ENCODE assay signal across 21 cellular contexts in genomic region chr4:62495039-62495438, GRCh38.
A peak's percentile ranks its signal among the peaks of the same experiment; 100 is the strongest.
DNase-seq lines count a peak whose midpoint lies in the region; ATAC-seq lines count a peak whose summit lies in the region.
"Had no signal": no experiment of that assay in that cellular context is flagged by ENCODE, and none has a peak within 500 bp of the region (broad histone marks: within the 10 kb centered on the region; RNA-seq: fewer than 3 reads in every experiment).

No MANE protein-coding gene starts in this region.

- H3K27ac Mint-ChIP-seq in stimulated activated naive CD8-positive, alpha-beta T cell treated with anti-CD3 and anti-CD28 coated beads, Interleukin-15, amount 100 ng/mL, for 72 hours, result no peak overlapping the region
- H3K27ac Mint-ChIP-seq: CD14-positive monocyte, HFFc6 had no signal

- H3K4me1 Mint-ChIP-seq in stimulated activated naive CD8-positive, alpha-beta T cell treated with anti-CD3 and anti-CD28 coated beads, Interleukin-15, amount 100 ng/mL, for 72 hours, result no peaks in the 10 kb centered on the region
- H3K4me1 Mint-ChIP-seq: CD14-positive monocyte had no signal

- no peak for ATAC-seq in HG03378 (IDR thresholded peaks at IDR 0.05; ENCODE audit: unreplicated experiment)
- ATAC-seq in stimulated activated naive CD8-positive, alpha-beta T cell treated with anti-CD3 and anti-CD28 coated beads, Interleukin-15, amount 100 ng/mL, for 72 hours, result no peak
- ATAC-seq: HepG2 had no signal

- H3K4me3 Mint-ChIP-seq in stimulated activated naive CD8-positive, alpha-beta T cell treated with anti-CD3 and anti-CD28 coated beads, Interleukin-15, amount 100 ng/mL, for 72 hours, result no peak overlapping the region
- H3K4me3 Mint-ChIP-seq: CD14-positive monocyte, HFFc6 had no signal

- no peaks in the 10 kb centered on the region for H3K27me3 Mint-ChIP-seq in stimulated activated naive CD8-positive, alpha-beta T cell treated with anti-CD3 and anti-CD28 coated beads, Interleukin-15, amount 100 ng/mL, for 72 hours

- peaks cover 14 to 16% of the 10 kb centered on the region in 2 donors for H3K9me3 Mint-ChIP-seq in stimulated activated naive CD8-positive, alpha-beta T cell treated with anti-CD3 and anti-CD28 coated beads, Interleukin-15, amount 100 ng/mL, for 72 hours

- DNase-seq in DMS53 (lab: John Stamatoyannopoulos, UW) (peak; percentile 5), DMS53 treated with DMSO at 0.1 percent for 48 hours (lab: John Stamatoyannopoulos, UW; ENCODE audit: unreplicated experiment) (no peak), HK-2 (ENCODE audit: unreplicated experiment) (peak; percentile 37), SK-N-DZ (ENCODE audit: low spot score) (peak; percentile 4), kidney tubule cell (ENCODE audit: low spot score) (peak; percentile 40), GM03348 (ENCODE audit: low spot score) (no peak)
- no peak for DNase-seq in stimulated activated naive CD8-positive, alpha-beta T cell treated with anti-CD3 and anti-CD28 coated beads, Interleukin-15, amount 100 ng/mL, for 72 hours
- DNase-seq: DMS 273 treated with DMSO at 0.1 percent for 48 hours, H7, HFFc6, KBM-7, NCI-H1105 treated with DMSO at 0.1 percent for 48 hours, NCI-H1694, NCI-H2107, NCI-H510A treated with DMSO at 0.1 percent for 48 hours, NCI-H774, OCI-M1, SIG-M5 had no signal

Comparison
In these comparisons a context has a peak if more than half of its experiments do, and no peak if none do; other contexts are left out.
1. DNase-seq: peak in DMS53 (single experiment), HK-2 (single experiment), SK-N-DZ (single experiment) and kidney tubule cell (single experiment); none in DMS53 treated with DMSO at 0.1 percent for 48 hours (single experiment), GM03348 (single experiment) and stimulated activated naive CD8-positive, alpha-beta T cell treated with anti-CD3 and anti-CD28 coated beads, Interleukin-15, amount 100 ng/mL, for 72 hours (0 of 2).